Comparison of ENCODE assay signal across 1 cellular context in genomic region chr4:73451404-73451803, GRCh38.
TF ChIP-seq lines count a peak whose summit lies in the region.

No MANE protein-coding gene starts in this region.

TF ChIP-seq in Ishikawa, 13 proteins besides CTCF, POLR2A, EP300 and RAD21 (continued from another document):
- TF ChIP-seq, protein P1, sequence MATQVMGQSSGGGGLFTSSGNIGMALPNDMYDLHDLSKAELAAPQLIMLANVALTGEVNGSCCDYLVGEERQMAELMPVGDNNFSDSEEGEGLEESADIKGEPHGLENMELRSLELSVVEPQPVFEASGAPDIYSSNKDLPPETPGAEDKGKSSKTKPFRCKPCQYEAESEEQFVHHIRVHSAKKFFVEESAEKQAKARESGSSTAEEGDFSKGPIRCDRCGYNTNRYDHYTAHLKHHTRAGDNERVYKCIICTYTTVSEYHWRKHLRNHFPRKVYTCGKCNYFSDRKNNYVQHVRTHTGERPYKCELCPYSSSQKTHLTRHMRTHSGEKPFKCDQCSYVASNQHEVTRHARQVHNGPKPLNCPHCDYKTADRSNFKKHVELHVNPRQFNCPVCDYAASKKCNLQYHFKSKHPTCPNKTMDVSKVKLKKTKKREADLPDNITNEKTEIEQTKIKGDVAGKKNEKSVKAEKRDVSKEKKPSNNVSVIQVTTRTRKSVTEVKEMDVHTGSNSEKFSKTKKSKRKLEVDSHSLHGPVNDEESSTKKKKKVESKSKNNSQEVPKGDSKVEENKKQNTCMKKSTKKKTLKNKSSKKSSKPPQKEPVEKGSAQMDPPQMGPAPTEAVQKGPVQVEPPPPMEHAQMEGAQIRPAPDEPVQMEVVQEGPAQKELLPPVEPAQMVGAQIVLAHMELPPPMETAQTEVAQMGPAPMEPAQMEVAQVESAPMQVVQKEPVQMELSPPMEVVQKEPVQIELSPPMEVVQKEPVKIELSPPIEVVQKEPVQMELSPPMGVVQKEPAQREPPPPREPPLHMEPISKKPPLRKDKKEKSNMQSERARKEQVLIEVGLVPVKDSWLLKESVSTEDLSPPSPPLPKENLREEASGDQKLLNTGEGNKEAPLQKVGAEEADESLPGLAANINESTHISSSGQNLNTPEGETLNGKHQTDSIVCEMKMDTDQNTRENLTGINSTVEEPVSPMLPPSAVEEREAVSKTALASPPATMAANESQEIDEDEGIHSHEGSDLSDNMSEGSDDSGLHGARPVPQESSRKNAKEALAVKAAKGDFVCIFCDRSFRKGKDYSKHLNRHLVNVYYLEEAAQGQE (IDR thresholded peaks at IDR 0.05; ENCODE audit: low read depth), result no peak
